In genomic region chr16:24540575-24541240, GRCh38 we compare ENCODE assay signal across 7 cellular contexts. TPM values are rescaled to one million over a fixed set of nuclear protein-coding genes. Genes with fewer than 3 reads are reported as not detected.
DNase-seq lines count a peak whose midpoint lies in the region; ATAC-seq lines count a peak whose summit lies in the region.

No MANE protein-coding gene starts in this region.

- H3K27ac Mint-ChIP-seq in activated T-helper 1 cell treated with anti-CD3 and anti-CD28 coated beads, Interleukin-12 subunit alpha, Interleukin-12 subunit beta, Interleukin-2, Interleukin-4 antibody, amounts not matched to agents 30 ng/mL and 10 ng/mL and 1 ng/mL, durations not matched to agents 14 hours and 24 hours and 36 hours, result peak overlapping the region; percentile 86

- no peaks in the 10 kb centered on the region for H3K9me3 Mint-ChIP-seq in activated T-helper 1 cell treated with anti-CD3 and anti-CD28 coated beads, Interleukin-12 subunit alpha, Interleukin-12 subunit beta, Interleukin-2, Interleukin-4 antibody, amounts not matched to agents 30 ng/mL and 10 ng/mL and 1 ng/mL, durations not matched to agents 14 hours and 24 hours and 36 hours

- peak overlapping the region; percentile 99 for H3K27ac ChIP-seq in right cardiac atrium (ENCODE audit: low read length)

- H3K27me3 ChIP-seq in right cardiac atrium (ENCODE audit: control insufficient read depth, insufficient read depth), result no peaks in the 10 kb centered on the region

- H3K4me1 Mint-ChIP-seq in activated T-helper 1 cell treated with anti-CD3 and anti-CD28 coated beads, Interleukin-12 subunit alpha, Interleukin-12 subunit beta, Interleukin-2, Interleukin-4 antibody, amounts not matched to agents 30 ng/mL and 10 ng/mL and 1 ng/mL, durations not matched to agents 14 hours and 24 hours and 36 hours (ENCODE audit: low read depth), result peaks cover 43% of the 10 kb centered on the region

- H3K27me3 Mint-ChIP-seq in activated T-helper 1 cell treated with anti-CD3 and anti-CD28 coated beads, Interleukin-12 subunit alpha, Interleukin-12 subunit beta, Interleukin-2, Interleukin-4 antibody, amounts not matched to agents 30 ng/mL and 10 ng/mL and 1 ng/mL, durations not matched to agents 14 hours and 24 hours and 36 hours (ENCODE audit: insufficient read depth), result no peaks in the 10 kb centered on the region

- no peak for ATAC-seq in right cardiac atrium
- ATAC-seq in HG03097 (IDR thresholded peaks at IDR 0.05; ENCODE audit: low FRiP score, unreplicated experiment), result no peak

- H3K4me3 Mint-ChIP-seq in activated T-helper 1 cell treated with anti-CD3 and anti-CD28 coated beads, Interleukin-12 subunit alpha, Interleukin-12 subunit beta, Interleukin-2, Interleukin-4 antibody, amounts not matched to agents 30 ng/mL and 10 ng/mL and 1 ng/mL, durations not matched to agents 14 hours and 24 hours and 36 hours, result peak overlapping the region; percentile 100

- peak; percentile 45 for DNase-seq in M059J (ENCODE audit: low read depth)
- DNase-seq in activated T-helper 1 cell treated with anti-CD3 and anti-CD28 coated beads, Interleukin-12 subunit alpha, Interleukin-12 subunit beta, Interleukin-2, Interleukin-4 antibody, amounts not matched to agents 30 ng/mL and 10 ng/mL and 1 ng/mL, durations not matched to agents 14 hours and 24 hours and 36 hours (ENCODE audit: low spot score), result peak; percentile 20
- no peak for DNase-seq in right cardiac atrium
- DNase-seq in skeletal muscle cell (ENCODE audit: low read depth), result no peak
- no peak for DNase-seq in NK-92 (lab: John Stamatoyannopoulos, UW; ENCODE audit: unreplicated experiment)

- under 1% methylated on average over 14 of the region's 14 CpGs for WGBS in right cardiac atrium

- H3K4me1 ChIP-seq in right cardiac atrium (ENCODE audit: control insufficient read depth, insufficient read depth, low read length), result no peaks in the 10 kb centered on the region

- intact Hi-C loops in activated T-helper 1 cell treated with anti-CD3 and anti-CD28 coated beads, Interleukin-12 subunit alpha, Interleukin-12 subunit beta, Interleukin-2, Interleukin-4 antibody, amounts not matched to agents 30 ng/mL and 10 ng/mL and 1 ng/mL, durations not matched to agents 14 hours and 24 hours and 36 hours (cut with micrococcal nuclease), result loop anchor here (1.0 to 10.0 kb wide), 5 partner anchors 189 to 866 kb away; partner anchors contain the start of genes LCMT1, PLK1, TNRC6A and ZKSCAN2
- intact Hi-C loops in right cardiac atrium (cut with DNase I), result loop anchor here in 1 of 4 donors (10.0 kb wide), 1 partner anchor 564 kb away; no protein-coding TSS in a partner anchor

- H3K4me3 ChIP-seq in GM08714 (ENCODE audit: low read length), result peak overlapping the region; percentile 98
- H3K4me3 ChIP-seq in right cardiac atrium (ENCODE audit: low read length), result peak overlapping the region; percentile 89
- H3K4me3 ChIP-seq in skeletal muscle cell (ENCODE audit: low read depth, low read length), result peak overlapping the region; percentile 89

- no peaks in the 10 kb centered on the region for H3K9me3 ChIP-seq in right cardiac atrium (ENCODE audit: control insufficient read depth, low read length)

- H3K36me3 Mint-ChIP-seq in activated T-helper 1 cell treated with anti-CD3 and anti-CD28 coated beads, Interleukin-12 subunit alpha, Interleukin-12 subunit beta, Interleukin-2, Interleukin-4 antibody, amounts not matched to agents 30 ng/mL and 10 ng/mL and 1 ng/mL, durations not matched to agents 14 hours and 24 hours and 36 hours (ENCODE audit: low read depth), result peaks cover 31% of the 10 kb centered on the region

RNA-seq across cellular contexts. Expression of gene RBBP6, which starts 1.3 kb away (rescaled TPM):
- 19.2 and 31.6 TPM in 2 replicates for total RNA-seq in M059J (2014; rRNA removed; shearing (Covaris generic))
- total RNA-seq in activated T-helper 1 cell treated with anti-CD3 and anti-CD28 coated beads, Interleukin-12 subunit alpha, Interleukin-12 subunit beta, Interleukin-2, Interleukin-4 antibody, amounts not matched to agents 30 ng/mL and 10 ng/mL and 1 ng/mL, durations not matched to agents 14 hours and 24 hours and 36 hours, result 67.0 and 68.4 TPM in 2 replicates
- 10 to 100 TPM; 27.5 to 41.2 (median 33.0) TPM for total RNA-seq in right cardiac atrium
- 26.0 TPM for polyA plus RNA-seq in right cardiac atrium

Comparison
In these comparisons a context has a peak if more than half of its experiments do, and no peak if none do; other contexts are left out.
1. DNase-seq: peak in M059J (single experiment) and activated T-helper 1 cell treated with anti-CD3 and anti-CD28 coated beads, Interleukin-12 subunit alpha, Interleukin-12 subunit beta, Interleukin-2, Interleukin-4 antibody, amounts not matched to agents 30 ng/mL and 10 ng/mL and 1 ng/mL, durations not matched to agents 14 hours and 24 hours and 36 hours (single experiment); none in right cardiac atrium (0 of 3), skeletal muscle cell (single experiment) and NK-92 (single experiment).
2. Peak in every context shown above with its lines, with median percentiles within 50 percentile points of each other: H3K4me3 ChIP-seq.